1 cellular context compared by ENCODE assay signal in the genomic region with DNA sequence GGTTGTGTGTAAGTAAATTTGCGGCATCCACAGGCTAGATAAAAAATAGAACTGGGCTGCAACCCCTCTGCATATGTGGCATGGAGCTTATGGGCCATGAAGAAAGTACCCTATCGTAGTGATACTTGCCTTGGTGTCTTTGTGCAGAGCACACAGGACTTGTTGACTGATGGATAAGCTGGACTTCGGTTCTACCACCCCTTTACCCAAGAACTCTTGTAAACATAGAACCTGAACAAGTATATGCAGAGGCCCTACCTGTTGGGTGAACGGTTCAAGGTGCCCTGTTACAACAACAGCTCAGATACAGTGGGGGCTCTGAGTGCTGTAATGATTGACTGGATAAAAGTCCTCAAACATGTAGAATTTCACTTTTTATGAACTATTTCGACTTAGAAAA.
TF ChIP-seq lines count a peak whose summit lies in the region.

No MANE protein-coding gene starts in this region.

TF ChIP-seq in HepG2, 621 proteins besides CTCF, POLR2A, EP300 and RAD21 (continued from another document and continues in another):
- TF ChIP-seq, protein P1, sequence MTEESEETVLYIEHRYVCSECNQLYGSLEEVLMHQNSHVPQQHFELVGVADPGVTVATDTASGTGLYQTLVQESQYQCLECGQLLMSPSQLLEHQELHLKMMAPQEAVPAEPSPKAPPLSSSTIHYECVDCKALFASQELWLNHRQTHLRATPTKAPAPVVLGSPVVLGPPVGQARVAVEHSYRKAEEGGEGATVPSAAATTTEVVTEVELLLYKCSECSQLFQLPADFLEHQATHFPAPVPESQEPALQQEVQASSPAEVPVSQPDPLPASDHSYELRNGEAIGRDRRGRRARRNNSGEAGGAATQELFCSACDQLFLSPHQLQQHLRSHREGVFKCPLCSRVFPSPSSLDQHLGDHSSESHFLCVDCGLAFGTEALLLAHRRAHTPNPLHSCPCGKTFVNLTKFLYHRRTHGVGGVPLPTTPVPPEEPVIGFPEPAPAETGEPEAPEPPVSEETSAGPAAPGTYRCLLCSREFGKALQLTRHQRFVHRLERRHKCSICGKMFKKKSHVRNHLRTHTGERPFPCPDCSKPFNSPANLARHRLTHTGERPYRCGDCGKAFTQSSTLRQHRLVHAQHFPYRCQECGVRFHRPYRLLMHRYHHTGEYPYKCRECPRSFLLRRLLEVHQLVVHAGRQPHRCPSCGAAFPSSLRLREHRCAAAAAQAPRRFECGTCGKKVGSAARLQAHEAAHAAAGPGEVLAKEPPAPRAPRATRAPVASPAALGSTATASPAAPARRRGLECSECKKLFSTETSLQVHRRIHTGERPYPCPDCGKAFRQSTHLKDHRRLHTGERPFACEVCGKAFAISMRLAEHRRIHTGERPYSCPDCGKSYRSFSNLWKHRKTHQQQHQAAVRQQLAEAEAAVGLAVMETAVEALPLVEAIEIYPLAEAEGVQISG (CRISPR knock-in tag; IDR thresholded peaks at IDR 0.05) = peak; percentile 55; the same call in 1 of the 2 replicates
- TF ChIP-seq ZNF124 (CRISPR knock-in tag; IDR thresholded peaks at IDR 0.05) (no peak; the same call in 1 of the 2 replicates), KLF13 (CRISPR knock-in tag; IDR thresholded peaks at IDR 0.05) (no peak), ZSCAN29 (CRISPR knock-in tag; conservative IDR thresholded peaks at IDR 0.05) (0 out of 2 replicates have a peak, but pooled peaks have one; percentile 55), ZNF232 (CRISPR knock-in tag; IDR thresholded peaks at IDR 0.05; ENCODE audit: borderline replicate concordance) (0 out of 2 replicates have a peak, but pooled peaks have one; percentile 24), MAFG (CRISPR knock-in tag; IDR thresholded peaks at IDR 0.05) (no peak), ZNF205 (CRISPR knock-in tag; IDR thresholded peaks at IDR 0.05) (0 out of 2 replicates have a peak, but pooled peaks have one; percentile 62), HOXA9 (CRISPR knock-in tag; IDR thresholded peaks at IDR 0.05; ENCODE audit: borderline replicate concordance) (no peak), SATB2 (CRISPR knock-in tag; IDR thresholded peaks at IDR 0.05) (no peak), PHB2 (IDR thresholded peaks at IDR 0.05; ENCODE audit: partially characterized antibody) (no peak), HIVEP1 (CRISPR knock-in tag; IDR thresholded peaks at IDR 0.05) (no peak), ZNF430 (CRISPR knock-in tag; IDR thresholded peaks at IDR 0.05) (0 out of 2 replicates have a peak, but pooled peaks have one; percentile 24), HDAC6 (IDR thresholded peaks at IDR 0.05; ENCODE audit: low read depth, low read length) (no peak), ZNF709 (CRISPR knock-in tag; IDR thresholded peaks at IDR 0.05) (no peak), PLRG1 (conservative IDR thresholded peaks at IDR 0.05) (no peak), SRSF4 (IDR thresholded peaks at IDR 0.05; ENCODE audit: low read depth, low read length, poor library complexity, severe bottlenecking) (no peak), NKX3-1 (CRISPR knock-in tag; IDR thresholded peaks at IDR 0.05) (no peak), ZNF768 (CRISPR knock-in tag; IDR thresholded peaks at IDR 0.05) (no peak)
- TF ChIP-seq, protein P2, sequence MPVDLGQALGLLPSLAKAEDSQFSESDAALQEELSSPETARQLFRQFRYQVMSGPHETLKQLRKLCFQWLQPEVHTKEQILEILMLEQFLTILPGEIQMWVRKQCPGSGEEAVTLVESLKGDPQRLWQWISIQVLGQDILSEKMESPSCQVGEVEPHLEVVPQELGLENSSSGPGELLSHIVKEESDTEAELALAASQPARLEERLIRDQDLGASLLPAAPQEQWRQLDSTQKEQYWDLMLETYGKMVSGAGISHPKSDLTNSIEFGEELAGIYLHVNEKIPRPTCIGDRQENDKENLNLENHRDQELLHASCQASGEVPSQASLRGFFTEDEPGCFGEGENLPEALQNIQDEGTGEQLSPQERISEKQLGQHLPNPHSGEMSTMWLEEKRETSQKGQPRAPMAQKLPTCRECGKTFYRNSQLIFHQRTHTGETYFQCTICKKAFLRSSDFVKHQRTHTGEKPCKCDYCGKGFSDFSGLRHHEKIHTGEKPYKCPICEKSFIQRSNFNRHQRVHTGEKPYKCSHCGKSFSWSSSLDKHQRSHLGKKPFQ (CRISPR knock-in tag; IDR thresholded peaks at IDR 0.05; ENCODE audit: insufficient replicate concordance) = no peak
- TF ChIP-seq, protein P3, sequence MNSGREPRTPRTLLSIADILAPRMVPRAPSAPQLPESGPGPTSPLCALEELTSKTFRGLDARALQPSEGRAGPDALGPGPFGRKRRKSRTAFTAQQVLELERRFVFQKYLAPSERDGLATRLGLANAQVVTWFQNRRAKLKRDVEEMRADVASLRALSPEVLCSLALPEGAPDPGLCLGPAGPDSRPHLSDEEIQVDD (CRISPR knock-in tag; IDR thresholded peaks at IDR 0.05; ENCODE audit: borderline replicate concordance) = no peak
- TF ChIP-seq, protein P4, sequence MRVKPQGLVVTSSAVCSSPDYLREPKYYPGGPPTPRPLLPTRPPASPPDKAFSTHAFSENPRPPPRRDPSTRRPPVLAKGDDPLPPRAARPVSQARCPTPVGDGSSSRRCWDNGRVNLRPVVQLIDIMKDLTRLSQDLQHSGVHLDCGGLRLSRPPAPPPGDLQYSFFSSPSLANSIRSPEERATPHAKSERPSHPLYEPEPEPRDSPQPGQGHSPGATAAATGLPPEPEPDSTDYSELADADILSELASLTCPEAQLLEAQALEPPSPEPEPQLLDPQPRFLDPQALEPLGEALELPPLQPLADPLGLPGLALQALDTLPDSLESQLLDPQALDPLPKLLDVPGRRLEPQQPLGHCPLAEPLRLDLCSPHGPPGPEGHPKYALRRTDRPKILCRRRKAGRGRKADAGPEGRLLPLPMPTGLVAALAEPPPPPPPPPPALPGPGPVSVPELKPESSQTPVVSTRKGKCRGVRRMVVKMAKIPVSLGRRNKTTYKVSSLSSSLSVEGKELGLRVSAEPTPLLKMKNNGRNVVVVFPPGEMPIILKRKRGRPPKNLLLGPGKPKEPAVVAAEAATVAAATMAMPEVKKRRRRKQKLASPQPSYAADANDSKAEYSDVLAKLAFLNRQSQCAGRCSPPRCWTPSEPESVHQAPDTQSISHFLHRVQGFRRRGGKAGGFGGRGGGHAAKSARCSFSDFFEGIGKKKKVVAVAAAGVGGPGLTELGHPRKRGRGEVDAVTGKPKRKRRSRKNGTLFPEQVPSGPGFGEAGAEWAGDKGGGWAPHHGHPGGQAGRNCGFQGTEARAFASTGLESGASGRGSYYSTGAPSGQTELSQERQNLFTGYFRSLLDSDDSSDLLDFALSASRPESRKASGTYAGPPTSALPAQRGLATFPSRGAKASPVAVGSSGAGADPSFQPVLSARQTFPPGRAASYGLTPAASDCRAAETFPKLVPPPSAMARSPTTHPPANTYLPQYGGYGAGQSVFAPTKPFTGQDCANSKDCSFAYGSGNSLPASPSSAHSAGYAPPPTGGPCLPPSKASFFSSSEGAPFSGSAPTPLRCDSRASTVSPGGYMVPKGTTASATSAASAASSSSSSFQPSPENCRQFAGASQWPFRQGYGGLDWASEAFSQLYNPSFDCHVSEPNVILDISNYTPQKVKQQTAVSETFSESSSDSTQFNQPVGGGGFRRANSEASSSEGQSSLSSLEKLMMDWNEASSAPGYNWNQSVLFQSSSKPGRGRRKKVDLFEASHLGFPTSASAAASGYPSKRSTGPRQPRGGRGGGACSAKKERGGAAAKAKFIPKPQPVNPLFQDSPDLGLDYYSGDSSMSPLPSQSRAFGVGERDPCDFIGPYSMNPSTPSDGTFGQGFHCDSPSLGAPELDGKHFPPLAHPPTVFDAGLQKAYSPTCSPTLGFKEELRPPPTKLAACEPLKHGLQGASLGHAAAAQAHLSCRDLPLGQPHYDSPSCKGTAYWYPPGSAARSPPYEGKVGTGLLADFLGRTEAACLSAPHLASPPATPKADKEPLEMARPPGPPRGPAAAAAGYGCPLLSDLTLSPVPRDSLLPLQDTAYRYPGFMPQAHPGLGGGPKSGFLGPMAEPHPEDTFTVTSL (CRISPR knock-in tag; IDR thresholded peaks at IDR 0.05; ENCODE audit: borderline replicate concordance) = peak; percentile 84; the same call in 1 of the 2 replicates
- TF ChIP-seq, protein P5, sequence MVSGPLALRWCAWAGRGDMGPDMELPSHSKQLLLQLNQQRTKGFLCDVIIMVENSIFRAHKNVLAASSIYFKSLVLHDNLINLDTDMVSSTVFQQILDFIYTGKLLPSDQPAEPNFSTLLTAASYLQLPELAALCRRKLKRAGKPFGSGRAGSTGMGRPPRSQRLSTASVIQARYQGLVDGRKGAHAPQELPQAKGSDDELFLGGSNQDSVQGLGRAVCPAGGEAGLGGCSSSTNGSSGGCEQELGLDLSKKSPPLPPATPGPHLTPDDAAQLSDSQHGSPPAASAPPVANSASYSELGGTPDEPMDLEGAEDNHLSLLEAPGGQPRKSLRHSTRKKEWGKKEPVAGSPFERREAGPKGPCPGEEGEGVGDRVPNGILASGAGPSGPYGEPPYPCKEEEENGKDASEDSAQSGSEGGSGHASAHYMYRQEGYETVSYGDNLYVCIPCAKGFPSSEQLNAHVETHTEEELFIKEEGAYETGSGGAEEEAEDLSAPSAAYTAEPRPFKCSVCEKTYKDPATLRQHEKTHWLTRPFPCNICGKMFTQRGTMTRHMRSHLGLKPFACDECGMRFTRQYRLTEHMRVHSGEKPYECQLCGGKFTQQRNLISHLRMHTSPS (CRISPR knock-in tag; IDR thresholded peaks at IDR 0.05; ENCODE audit: low read depth) = peak; percentile 69; the same call in 1 of the 2 replicates
- TF ChIP-seq, protein P6, sequence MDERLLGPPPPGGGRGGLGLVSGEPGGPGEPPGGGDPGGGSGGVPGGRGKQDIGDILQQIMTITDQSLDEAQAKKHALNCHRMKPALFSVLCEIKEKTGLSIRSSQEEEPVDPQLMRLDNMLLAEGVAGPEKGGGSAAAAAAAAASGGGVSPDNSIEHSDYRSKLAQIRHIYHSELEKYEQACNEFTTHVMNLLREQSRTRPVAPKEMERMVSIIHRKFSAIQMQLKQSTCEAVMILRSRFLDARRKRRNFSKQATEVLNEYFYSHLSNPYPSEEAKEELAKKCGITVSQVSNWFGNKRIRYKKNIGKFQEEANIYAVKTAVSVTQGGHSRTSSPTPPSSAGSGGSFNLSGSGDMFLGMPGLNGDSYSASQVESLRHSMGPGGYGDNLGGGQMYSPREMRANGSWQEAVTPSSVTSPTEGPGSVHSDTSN (CRISPR knock-in tag; IDR thresholded peaks at IDR 0.05) = no peak
- TF ChIP-seq, protein P7, sequence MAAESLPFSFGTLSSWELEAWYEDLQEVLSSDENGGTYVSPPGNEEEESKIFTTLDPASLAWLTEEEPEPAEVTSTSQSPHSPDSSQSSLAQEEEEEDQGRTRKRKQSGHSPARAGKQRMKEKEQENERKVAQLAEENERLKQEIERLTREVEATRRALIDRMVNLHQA (CRISPR knock-in tag; IDR thresholded peaks at IDR 0.05) = no peak
- TF ChIP-seq, protein P8, sequence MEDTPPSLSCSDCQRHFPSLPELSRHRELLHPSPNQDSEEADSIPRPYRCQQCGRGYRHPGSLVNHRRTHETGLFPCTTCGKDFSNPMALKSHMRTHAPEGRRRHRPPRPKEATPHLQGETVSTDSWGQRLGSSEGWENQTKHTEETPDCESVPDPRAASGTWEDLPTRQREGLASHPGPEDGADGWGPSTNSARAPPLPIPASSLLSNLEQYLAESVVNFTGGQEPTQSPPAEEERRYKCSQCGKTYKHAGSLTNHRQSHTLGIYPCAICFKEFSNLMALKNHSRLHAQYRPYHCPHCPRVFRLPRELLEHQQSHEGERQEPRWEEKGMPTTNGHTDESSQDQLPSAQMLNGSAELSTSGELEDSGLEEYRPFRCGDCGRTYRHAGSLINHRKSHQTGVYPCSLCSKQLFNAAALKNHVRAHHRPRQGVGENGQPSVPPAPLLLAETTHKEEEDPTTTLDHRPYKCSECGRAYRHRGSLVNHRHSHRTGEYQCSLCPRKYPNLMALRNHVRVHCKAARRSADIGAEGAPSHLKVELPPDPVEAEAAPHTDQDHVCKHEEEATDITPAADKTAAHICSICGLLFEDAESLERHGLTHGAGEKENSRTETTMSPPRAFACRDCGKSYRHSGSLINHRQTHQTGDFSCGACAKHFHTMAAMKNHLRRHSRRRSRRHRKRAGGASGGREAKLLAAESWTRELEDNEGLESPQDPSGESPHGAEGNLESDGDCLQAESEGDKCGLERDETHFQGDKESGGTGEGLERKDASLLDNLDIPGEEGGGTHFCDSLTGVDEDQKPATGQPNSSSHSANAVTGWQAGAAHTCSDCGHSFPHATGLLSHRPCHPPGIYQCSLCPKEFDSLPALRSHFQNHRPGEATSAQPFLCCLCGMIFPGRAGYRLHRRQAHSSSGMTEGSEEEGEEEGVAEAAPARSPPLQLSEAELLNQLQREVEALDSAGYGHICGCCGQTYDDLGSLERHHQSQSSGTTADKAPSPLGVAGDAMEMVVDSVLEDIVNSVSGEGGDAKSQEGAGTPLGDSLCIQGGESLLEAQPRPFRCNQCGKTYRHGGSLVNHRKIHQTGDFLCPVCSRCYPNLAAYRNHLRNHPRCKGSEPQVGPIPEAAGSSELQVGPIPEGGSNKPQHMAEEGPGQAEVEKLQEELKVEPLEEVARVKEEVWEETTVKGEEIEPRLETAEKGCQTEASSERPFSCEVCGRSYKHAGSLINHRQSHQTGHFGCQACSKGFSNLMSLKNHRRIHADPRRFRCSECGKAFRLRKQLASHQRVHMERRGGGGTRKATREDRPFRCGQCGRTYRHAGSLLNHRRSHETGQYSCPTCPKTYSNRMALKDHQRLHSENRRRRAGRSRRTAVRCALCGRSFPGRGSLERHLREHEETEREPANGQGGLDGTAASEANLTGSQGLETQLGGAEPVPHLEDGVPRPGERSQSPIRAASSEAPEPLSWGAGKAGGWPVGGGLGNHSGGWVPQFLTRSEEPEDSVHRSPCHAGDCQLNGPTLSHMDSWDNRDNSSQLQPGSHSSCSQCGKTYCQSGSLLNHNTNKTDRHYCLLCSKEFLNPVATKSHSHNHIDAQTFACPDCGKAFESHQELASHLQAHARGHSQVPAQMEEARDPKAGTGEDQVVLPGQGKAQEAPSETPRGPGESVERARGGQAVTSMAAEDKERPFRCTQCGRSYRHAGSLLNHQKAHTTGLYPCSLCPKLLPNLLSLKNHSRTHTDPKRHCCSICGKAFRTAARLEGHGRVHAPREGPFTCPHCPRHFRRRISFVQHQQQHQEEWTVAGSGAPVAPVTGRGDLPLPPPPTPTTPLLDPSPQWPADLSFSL (CRISPR knock-in tag; IDR thresholded peaks at IDR 0.05) = no peak
- TF ChIP-seq, protein P9, sequence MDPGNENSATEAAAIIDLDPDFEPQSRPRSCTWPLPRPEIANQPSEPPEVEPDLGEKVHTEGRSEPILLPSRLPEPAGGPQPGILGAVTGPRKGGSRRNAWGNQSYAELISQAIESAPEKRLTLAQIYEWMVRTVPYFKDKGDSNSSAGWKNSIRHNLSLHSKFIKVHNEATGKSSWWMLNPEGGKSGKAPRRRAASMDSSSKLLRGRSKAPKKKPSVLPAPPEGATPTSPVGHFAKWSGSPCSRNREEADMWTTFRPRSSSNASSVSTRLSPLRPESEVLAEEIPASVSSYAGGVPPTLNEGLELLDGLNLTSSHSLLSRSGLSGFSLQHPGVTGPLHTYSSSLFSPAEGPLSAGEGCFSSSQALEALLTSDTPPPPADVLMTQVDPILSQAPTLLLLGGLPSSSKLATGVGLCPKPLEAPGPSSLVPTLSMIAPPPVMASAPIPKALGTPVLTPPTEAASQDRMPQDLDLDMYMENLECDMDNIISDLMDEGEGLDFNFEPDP (CRISPR knock-in tag; conservative IDR thresholded peaks at IDR 0.05) = no peak
